Comparison of ENCODE assay signal across 9 cellular contexts in the genomic region with DNA sequence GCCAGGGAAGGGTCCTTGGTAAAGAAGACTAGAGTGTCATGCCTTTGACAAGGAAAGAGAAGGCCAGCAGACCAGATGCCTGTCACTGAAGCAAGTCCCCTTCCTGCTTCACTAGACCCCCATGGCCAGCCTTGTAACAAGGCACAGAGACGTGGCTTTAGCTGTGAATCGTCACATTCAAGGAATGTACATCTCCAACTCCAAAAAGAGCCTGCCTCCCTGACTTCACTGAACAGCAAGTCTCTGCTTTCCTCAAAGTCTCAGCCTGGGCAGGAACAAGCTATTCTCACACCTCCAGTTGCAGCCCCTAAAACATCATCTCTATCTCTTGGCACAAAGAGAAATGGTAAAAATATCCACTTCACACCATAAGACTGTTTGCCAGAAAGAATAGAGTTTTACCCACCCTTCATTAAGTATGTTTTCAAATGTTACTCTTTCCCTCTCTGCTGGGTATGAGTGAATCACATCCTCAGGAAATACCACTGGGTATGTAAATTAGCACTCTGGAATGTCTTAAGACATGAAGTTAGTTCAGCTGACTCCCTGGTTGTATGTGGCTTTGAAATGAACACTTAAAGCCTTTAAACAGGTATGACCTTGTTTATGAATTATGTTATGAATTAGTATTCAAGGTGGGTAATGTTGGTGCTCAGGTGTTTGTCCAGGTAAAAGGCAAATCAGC. TPM values are rescaled to one million over a fixed set of nuclear protein-coding genes. Genes with fewer than 3 reads are reported as not detected.
A peak's percentile ranks its signal among the peaks of the same experiment; 100 is the strongest.
DNase-seq lines count a peak whose midpoint lies in the region; ATAC-seq, FAIRE-seq and TF ChIP-seq lines count a peak whose summit lies in the region.
"Had no signal": no experiment of that assay in that cellular context is flagged by ENCODE, and none has a peak within 500 bp of the region (broad histone marks: within the 10 kb centered on the region; RNA-seq: fewer than 3 reads in every experiment).

No MANE protein-coding gene starts in this region.

- H3K36me3 ChIP-seq in SK-N-MC (ENCODE audit: insufficient read depth, low read length): no peaks in the 10 kb centered on the region
- no peaks in the 10 kb centered on the region for H3K36me3 ChIP-seq in small intestine (ENCODE audit: control insufficient read depth in 2 of 2, insufficient read depth in 2 of 2, low read length in 2 of 2)

- 78 to 94% (median 90%) methylated on average over 2 of the region's 2 CpGs for WGBS in small intestine, 3 donors

- H3K9ac ChIP-seq in SK-N-MC (ENCODE audit: insufficient read length): peak overlapping the region; percentile 62

- peak overlapping the region; percentile 98 for H3K27ac ChIP-seq in SK-N-MC
- H3K27ac ChIP-seq in small intestine (ENCODE audit: low read depth in 1 of 2, low read length in 1 of 2): peak overlapping the region; percentile 56 to 71

- ATAC-seq in HG02798 (IDR thresholded peaks at IDR 0.05; ENCODE audit: poor library complexity, unreplicated experiment): no peak

- no peaks in the 10 kb centered on the region for H3K27me3 ChIP-seq in small intestine (ENCODE audit: control insufficient read depth in 2 of 2, insufficient read depth in 2 of 2, low read length in 2 of 2)

- no peak for FAIRE-seq in small intestine (lab: Jason Lieb, UNC)
- FAIRE-seq: A204.1 had no signal

- DNase-seq in DMS53 (lab: John Stamatoyannopoulos, UW) (peak; percentile 12), DMS53 treated with DMSO at 0.1 percent for 48 hours (lab: John Stamatoyannopoulos, UW; ENCODE audit: unreplicated experiment) (no peak), SK-N-MC (ENCODE audit: low read depth, low spot score) (peak; percentile 86), fibroblast of pulmonary artery (ENCODE audit: low read depth) (peak; percentile 93), small intestine (no peak), RPMI8226 (no peak)
- DNase-seq in activated CD8-positive, alpha-beta memory T cell treated with anti-CD3 and anti-CD28 coated beads for 24 hours: no peak

- TF ChIP-seq CTCF in fibroblast of pulmonary artery (IDR thresholded peaks at IDR 0.05; ENCODE audit: low read length, missing control alignments): no peak

- peak overlapping the region; percentile 57 for H3K4me3 ChIP-seq in SK-N-MC
- H3K4me3 ChIP-seq in fibroblast of pulmonary artery (replicated peaks; ENCODE audit: low read depth, low read length): peak overlapping the region; percentile 10
- H3K4me3 ChIP-seq in small intestine (ENCODE audit: low read depth in 1 of 2, low read length in 2 of 2): no peak overlapping the region

- peaks cover 12 to 28% of the 10 kb centered on the region in 2 donors for H3K4me1 ChIP-seq in small intestine (ENCODE audit: control insufficient read depth in 2 of 2, insufficient read depth in 1 of 2, low read depth in 1 of 2, low read length in 1 of 2)

- H3K9me3 ChIP-seq in SK-N-MC (ENCODE audit: low read depth, low read length) (no peaks in the 10 kb centered on the region), small intestine (ENCODE audit: control insufficient read depth, low read depth) (no peaks in the 10 kb centered on the region)

RNA-seq across cellular contexts. Expression of a gene that starts 46.4 kb away (rescaled TPM):
- 10 to 100 TPM in 2 of 3 donors, 1 to 10 TPM in 1; 5.8 to 24.9 (median 11.8) TPM for polyA plus RNA-seq in small intestine

Comparison
In these comparisons a context has a peak if more than half of its experiments do, and no peak if none do; other contexts are left out.
1. DNase-seq: peak in DMS53 (single experiment), SK-N-MC (single experiment) and fibroblast of pulmonary artery (single experiment); none in DMS53 treated with DMSO at 0.1 percent for 48 hours (single experiment), small intestine (single experiment), activated CD8-positive, alpha-beta memory T cell treated with anti-CD3 and anti-CD28 coated beads for 24 hours (single experiment) and RPMI8226 (single experiment).
2. H3K4me3 ChIP-seq: peak in SK-N-MC (single experiment) and fibroblast of pulmonary artery (single experiment); none in small intestine (0 of 2).